Comparison of ENCODE assay signal across 8 cellular contexts in genomic region chr3:195129644-195130492, GRCh38.
A peak's percentile ranks its signal among the peaks of the same experiment; 100 is the strongest.
DNase-seq lines count a peak whose midpoint lies in the region; ATAC-seq and TF ChIP-seq lines count a peak whose summit lies in the region.

No MANE protein-coding gene starts in this region.

- H3K4me3 ChIP-seq in upper lobe of right lung: no peak overlapping the region

- DNase-seq in germinal center (ENCODE audit: low spot score) (peak; percentile 54), HT-29 (ENCODE audit: low spot score) (no peak), NCI-H146 treated with DMSO at 0.1 percent for 48 hours (lab: John Stamatoyannopoulos, UW; ENCODE audit: unreplicated experiment) (no peak), endothelial cell (ENCODE audit: low spot score) (no peak), upper lobe of right lung (no peak)

- no peak overlapping the region for H3K4me3 Mint-ChIP-seq in endothelial cell (ENCODE audit: unreplicated experiment)

- no peaks in the 10 kb centered on the region for H3K9me3 Mint-ChIP-seq in endothelial cell (ENCODE audit: unreplicated experiment)

- H3K27ac ChIP-seq in upper lobe of right lung: no peak overlapping the region

- H3K9me3 ChIP-seq in upper lobe of right lung: no peaks in the 10 kb centered on the region

- H3K27ac Mint-ChIP-seq in endothelial cell (ENCODE audit: unreplicated experiment): no peak overlapping the region

- intact Hi-C loops in upper lobe of right lung (cut with DNase I): loop anchor here (10.0 kb wide), 1 partner anchor 125 kb away; no protein-coding TSS in a partner anchor

- no peaks in the 10 kb centered on the region for H3K4me1 ChIP-seq in upper lobe of right lung

- ATAC-seq in GM18508 (IDR thresholded peaks at IDR 0.05; ENCODE audit: insufficient read depth, unreplicated experiment) (peak; percentile 88), GM21447 (IDR thresholded peaks at IDR 0.05; ENCODE audit: unreplicated experiment) (peak; percentile 83), HG03558 (IDR thresholded peaks at IDR 0.05; ENCODE audit: extremely low read depth, unreplicated experiment) (peak; percentile 86), upper lobe of right lung (no peak)

- H3K4me1 Mint-ChIP-seq in endothelial cell (ENCODE audit: unreplicated experiment): peaks cover 19% of the 10 kb centered on the region

- H3K27me3 ChIP-seq in upper lobe of right lung: no peaks in the 10 kb centered on the region

- no peaks in the 10 kb centered on the region for H3K36me3 Mint-ChIP-seq in endothelial cell (ENCODE audit: low read depth, unreplicated experiment)

- H3K27me3 Mint-ChIP-seq in endothelial cell (ENCODE audit: unreplicated experiment): peaks cover 4% of the 10 kb centered on the region

- TF ChIP-seq CTCF in endothelial cell (IDR thresholded peaks at IDR 0.05; ENCODE audit: unreplicated experiment) (no peak), upper lobe of right lung (IDR thresholded peaks at IDR 0.05) (no peak)

- no peaks in the 10 kb centered on the region for H3K36me3 ChIP-seq in upper lobe of right lung
